In genomic region chr6:34236423-34237315, GRCh38 we compare ENCODE assay signal across 1 cellular context.
TF ChIP-seq lines count a peak whose summit lies in the region.

A gene with protein sequence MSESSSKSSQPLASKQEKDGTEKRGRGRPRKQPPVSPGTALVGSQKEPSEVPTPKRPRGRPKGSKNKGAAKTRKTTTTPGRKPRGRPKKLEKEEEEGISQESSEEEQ (plus strand): TSS chr6:34236873. CDS start chr6:34240781, 3,908 bp downstream.

TF ChIP-seq in K562, 482 proteins besides CTCF, POLR2A, EP300 and RAD21 (continued from another document and continues in another):
- TF ChIP-seq SMAD1 (IDR thresholded peaks at IDR 0.05; ENCODE audit: low read depth, low read length, partially characterized antibody), result peak; percentile 97
- 0 out of 2 replicates have a peak, but pooled peaks have one; percentile 39 for TF ChIP-seq ZSCAN32 (CRISPR knock-in tag; IDR thresholded peaks at IDR 0.05)
- peak; percentile 99 for TF ChIP-seq PCBP1 (IDR thresholded peaks at IDR 0.05; ENCODE audit: low read depth, low read length, poor library complexity, severe bottlenecking)
- TF ChIP-seq, protein P1, sequence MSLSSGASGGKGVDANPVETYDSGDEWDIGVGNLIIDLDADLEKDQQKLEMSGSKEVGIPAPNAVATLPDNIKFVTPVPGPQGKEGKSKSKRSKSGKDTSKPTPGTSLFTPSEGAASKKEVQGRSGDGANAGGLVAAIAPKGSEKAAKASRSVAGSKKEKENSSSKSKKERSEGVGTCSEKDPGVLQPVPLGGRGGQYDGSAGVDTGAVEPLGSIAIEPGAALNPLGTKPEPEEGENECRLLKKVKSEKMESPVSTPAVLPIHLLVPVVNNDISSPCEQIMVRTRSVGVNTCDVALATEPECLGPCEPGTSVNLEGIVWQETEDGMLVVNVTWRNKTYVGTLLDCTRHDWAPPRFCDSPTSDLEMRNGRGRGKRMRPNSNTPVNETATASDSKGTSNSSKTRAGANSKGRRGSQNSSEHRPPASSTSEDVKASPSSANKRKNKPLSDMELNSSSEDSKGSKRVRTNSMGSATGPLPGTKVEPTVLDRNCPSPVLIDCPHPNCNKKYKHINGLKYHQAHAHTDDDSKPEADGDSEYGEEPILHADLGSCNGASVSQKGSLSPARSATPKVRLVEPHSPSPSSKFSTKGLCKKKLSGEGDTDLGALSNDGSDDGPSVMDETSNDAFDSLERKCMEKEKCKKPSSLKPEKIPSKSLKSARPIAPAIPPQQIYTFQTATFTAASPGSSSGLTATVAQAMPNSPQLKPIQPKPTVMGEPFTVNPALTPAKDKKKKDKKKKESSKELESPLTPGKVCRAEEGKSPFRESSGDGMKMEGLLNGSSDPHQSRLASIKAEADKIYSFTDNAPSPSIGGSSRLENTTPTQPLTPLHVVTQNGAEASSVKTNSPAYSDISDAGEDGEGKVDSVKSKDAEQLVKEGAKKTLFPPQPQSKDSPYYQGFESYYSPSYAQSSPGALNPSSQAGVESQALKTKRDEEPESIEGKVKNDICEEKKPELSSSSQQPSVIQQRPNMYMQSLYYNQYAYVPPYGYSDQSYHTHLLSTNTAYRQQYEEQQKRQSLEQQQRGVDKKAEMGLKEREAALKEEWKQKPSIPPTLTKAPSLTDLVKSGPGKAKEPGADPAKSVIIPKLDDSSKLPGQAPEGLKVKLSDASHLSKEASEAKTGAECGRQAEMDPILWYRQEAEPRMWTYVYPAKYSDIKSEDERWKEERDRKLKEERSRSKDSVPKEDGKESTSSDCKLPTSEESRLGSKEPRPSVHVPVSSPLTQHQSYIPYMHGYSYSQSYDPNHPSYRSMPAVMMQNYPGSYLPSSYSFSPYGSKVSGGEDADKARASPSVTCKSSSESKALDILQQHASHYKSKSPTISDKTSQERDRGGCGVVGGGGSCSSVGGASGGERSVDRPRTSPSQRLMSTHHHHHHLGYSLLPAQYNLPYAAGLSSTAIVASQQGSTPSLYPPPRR (CRISPR knock-in tag; IDR thresholded peaks at IDR 0.05; ENCODE audit: borderline replicate concordance), result peak; percentile 50; the same call in 1 of the 2 replicates
- TF ChIP-seq ZKSCAN1 (IDR thresholded peaks at IDR 0.05; ENCODE audit: low read depth, low read length), result no peak
- TF ChIP-seq HDAC8 (tag; IDR thresholded peaks at IDR 0.05), result no peak
- peak; percentile 21; the same call in 1 of the 2 replicates for TF ChIP-seq MTA2 (IDR thresholded peaks at IDR 0.05; ENCODE audit: low read depth)
- TF ChIP-seq TCF7 (IDR thresholded peaks at IDR 0.05; ENCODE audit: borderline replicate concordance), result peak; percentile 85
- TF ChIP-seq ZBTB26 (CRISPR knock-in tag; IDR thresholded peaks at IDR 0.05), result 0 out of 2 replicates have a peak, but pooled peaks have one; percentile 61
- no peak for TF ChIP-seq ZNF589 (CRISPR knock-in tag; IDR thresholded peaks at IDR 0.05; ENCODE audit: low read depth)
- TF ChIP-seq RAD51 (IDR thresholded peaks at IDR 0.05; ENCODE audit: borderline replicate concordance, low read depth), result 0 out of 2 replicates have a peak, but pooled peaks have one; percentile 4
- peak; percentile 71 for TF ChIP-seq NEUROD1 (IDR thresholded peaks at IDR 0.05; ENCODE audit: borderline replicate concordance, low read depth, low read length, partially characterized antibody)
- TF ChIP-seq STAT6 (CRISPR knock-in tag; IDR thresholded peaks at IDR 0.05), result no peak
- TF ChIP-seq BCOR (IDR thresholded peaks at IDR 0.05), result 0 out of 2 replicates have a peak, but pooled peaks have one; percentile 23
- peak; percentile 95 for TF ChIP-seq CGGBP1 (CRISPR knock-in tag; IDR thresholded peaks at IDR 0.05)
- peak; percentile 48 for TF ChIP-seq RBM39 (optimal IDR thresholded peaks at IDR 0.05; ENCODE audit: low read depth, low read length)
- peak; percentile 68 for TF ChIP-seq PHF8 (IDR thresholded peaks at IDR 0.05; ENCODE audit: borderline replicate concordance, low read length)
- TF ChIP-seq ZNF407 (IDR thresholded peaks at IDR 0.05; ENCODE audit: low read depth), result peak; percentile 29; the same call in 1 of the 2 replicates
- peak; percentile 99 for TF ChIP-seq KDM5B (IDR thresholded peaks at IDR 0.05; ENCODE audit: insufficient replicate concordance, low read depth, low read length)
- TF ChIP-seq ZBTB12 (CRISPR knock-in tag; IDR thresholded peaks at IDR 0.05), result peak; percentile 54
- TF ChIP-seq ZKSCAN3 (CRISPR knock-in tag; IDR thresholded peaks at IDR 0.05), result no peak
- no peak for TF ChIP-seq ZNF583 (CRISPR knock-in tag; IDR thresholded peaks at IDR 0.05)
- TF ChIP-seq POLR2G (IDR thresholded peaks at IDR 0.05; ENCODE audit: low read depth, low read length), result peak; percentile 98
- peak in 2 of 3 experiments; percentile 69 to 73 for TF ChIP-seq YY1 (IDR thresholded peaks at IDR 0.05; ENCODE audit: borderline replicate concordance in 1 of 3, control insufficient read depth in 1 of 3, extremely low read depth in 1 of 3, insufficient read depth in 3 of 3, insufficient read length in 1 of 3, insufficient replicate concordance in 2 of 3, low read depth in 1 of 3, low read length in 2 of 3)
- peak; percentile 79; the same call in 1 of the 2 replicates for TF ChIP-seq ZNF717 (CRISPR knock-in tag; IDR thresholded peaks at IDR 0.05)
- peak; percentile 99 for TF ChIP-seq EGR1 (conservative IDR thresholded peaks at IDR 0.05)
- peak; percentile 46; the same call in 1 of the 2 replicates for TF ChIP-seq NR3C1 (CRISPR knock-in tag; IDR thresholded peaks at IDR 0.05)
- TF ChIP-seq DACH1 (IDR thresholded peaks at IDR 0.05; ENCODE audit: partially characterized antibody), result no peak
- TF ChIP-seq TEAD4 (IDR thresholded peaks at IDR 0.05; ENCODE audit: low read length), result no peak; the same call in none of the 2 replicates
- no peak for TF ChIP-seq TEAD4 (CRISPR knock-in tag; IDR thresholded peaks at IDR 0.05; ENCODE audit: borderline replicate concordance)
- TF ChIP-seq MYC (IDR thresholded peaks at IDR 0.05; ENCODE audit: low read depth, low read length), result peak; percentile 76
- no peak for TF ChIP-seq MYC (CRISPR knock-in tag; IDR thresholded peaks at IDR 0.05; ENCODE audit: borderline replicate concordance, low read depth)
- 0 out of 2 replicates have a peak, but pooled peaks have one; percentile 3 for TF ChIP-seq NFXL1 (CRISPR knock-in tag; IDR thresholded peaks at IDR 0.05)
- TF ChIP-seq ZNF263 (CRISPR knock-in tag; IDR thresholded peaks at IDR 0.05; ENCODE audit: borderline replicate concordance), result no peak
- TF ChIP-seq ZNF232 (CRISPR knock-in tag; IDR thresholded peaks at IDR 0.05), result 0 out of 2 replicates have a peak, but pooled peaks have one; percentile 8
- no peak; the same call in 1 of the 2 replicates for TF ChIP-seq ZNF239 (CRISPR knock-in tag; IDR thresholded peaks at IDR 0.05)
- peak in 1 of 2 experiments; percentile 14; a peak in 1 of 4 replicates for TF ChIP-seq RCOR1 (IDR thresholded peaks at IDR 0.05; ENCODE audit: borderline replicate concordance in 1 of 2, low read depth in 2 of 2, low read length in 2 of 2)
- peak; percentile 98 for TF ChIP-seq U2AF1 (optimal IDR thresholded peaks at IDR 0.05; ENCODE audit: low read depth, low read length)
- no peak for TF ChIP-seq SMC3 (conservative IDR thresholded peaks at IDR 0.05; ENCODE audit: insufficient read depth, low read depth, low read length)
- TF ChIP-seq ZBTB17 (CRISPR knock-in tag; IDR thresholded peaks at IDR 0.05), result peak; percentile 12; the same call in 1 of the 2 replicates
- TF ChIP-seq SRF (CRISPR knock-in tag; IDR thresholded peaks at IDR 0.05), result 0 out of 4 replicates have a peak, but pooled peaks have one; percentile 44 to 60
- peak; percentile 79 for TF ChIP-seq CREM (IDR thresholded peaks at IDR 0.05; ENCODE audit: low read depth)
- peak; percentile 46; the same call in 1 of the 2 replicates for TF ChIP-seq ILF3 (IDR thresholded peaks at IDR 0.05; ENCODE audit: borderline replicate concordance)
- TF ChIP-seq SAFB (IDR thresholded peaks at IDR 0.05; ENCODE audit: borderline replicate concordance, low read depth, low read length), result peak; percentile 95
- TF ChIP-seq FUS (optimal IDR thresholded peaks at IDR 0.05; ENCODE audit: low read depth, low read length), result peak; percentile 76
- TF ChIP-seq ESRRA (IDR thresholded peaks at IDR 0.05; ENCODE audit: borderline replicate concordance, low read depth), result peak; percentile 20; the same call in 1 of the 2 replicates
